11 cellular contexts compared by ENCODE assay signal in genomic region chr1:58805716-58806571, GRCh38. TPM values are rescaled to one million over a fixed set of nuclear protein-coding genes. Genes with fewer than 3 reads are reported as not detected.
DNase-seq lines count a peak whose midpoint lies in the region; ATAC-seq, FAIRE-seq and TF ChIP-seq lines count a peak whose summit lies in the region.
"Had no signal": no experiment of that assay in that cellular context is flagged by ENCODE, and none has a peak within 500 bp of the region (broad histone marks: within the 10 kb centered on the region; RNA-seq: fewer than 3 reads in every experiment).

No MANE protein-coding gene starts in this region.

- H3K9me3 Mint-ChIP-seq in activated B cell treated with CpG ODN at 0.5 μM for 24 hours = no peaks in the 10 kb centered on the region
- H3K9me3 Mint-ChIP-seq: activated naive CD4-positive, alpha-beta T cell treated with anti-CD3 and anti-CD28 coated beads for 36 hours had no signal

- H3K27ac Mint-ChIP-seq in activated B cell treated with CpG ODN at 0.5 μM for 24 hours = peak overlapping the region; percentile 92
- H3K27ac Mint-ChIP-seq: activated naive CD4-positive, alpha-beta T cell treated with anti-CD3 and anti-CD28 coated beads for 36 hours had no signal

- DNase-seq in activated B cell treated with CpG ODN at 0.5 μM for 24 hours = no peak
- DNase-seq in activated CD4-positive, alpha-beta T cell treated with anti-CD3 and anti-CD28 coated beads, Interleukin-2, amount 50 U/mL, for 4 hours = no peak
- no peak for DNase-seq in middle frontal gyrus (ENCODE audit: extremely low spot score, low spot score)
- no peak for DNase-seq in RCC 7860 (ENCODE audit: low spot score)
- DNase-seq in NCI-H187 (lab: John Stamatoyannopoulos, UW) = no peak
- DNase-seq: activated naive CD4-positive, alpha-beta T cell treated with anti-CD3 and anti-CD28 coated beads for 36 hours; GOT3; NCI-H2171 treated with DMSO at 0.1 percent for 48 hours had no signal

- no peaks in the 10 kb centered on the region for H3K36me3 Mint-ChIP-seq in activated B cell treated with CpG ODN at 0.5 μM for 24 hours (ENCODE audit: low read depth)

- no peaks in the 10 kb centered on the region for H3K27me3 Mint-ChIP-seq in activated B cell treated with CpG ODN at 0.5 μM for 24 hours

- peaks cover 55% of the 10 kb centered on the region for H3K4me1 Mint-ChIP-seq in activated B cell treated with CpG ODN at 0.5 μM for 24 hours

- ATAC-seq in GM18498 (IDR thresholded peaks at IDR 0.05; ENCODE audit: unreplicated experiment) (peak; percentile 72), GM19468 (IDR thresholded peaks at IDR 0.05; ENCODE audit: extremely low read depth, unreplicated experiment) (peak; percentile 33), HG03060 (IDR thresholded peaks at IDR 0.05; ENCODE audit: low read depth, unreplicated experiment) (peak; percentile 44), activated B cell treated with CpG ODN at 0.5 μM for 24 hours (ENCODE audit: low read depth) (peak; percentile 78)

- POLR2A ChIA-PET in activated B cell treated with CpG ODN at 0.5 μM for 24 hours (lab: Charles Lee) = interaction anchor here (0.6 to 3.6 kb wide), 6 partner anchors 8 to 162 kb away, joined by 3 to 32 read pairs (median 3); partner anchors contain the start of gene JUN

- FAIRE-seq in RCC 7860 (lab: Jason Lieb, UNC) = no peak

- intact Hi-C loops in activated B cell treated with CpG ODN at 0.5 μM for 24 hours (cut with micrococcal nuclease) = loop anchor here (1.0 kb wide), 1 partner anchor 10 kb away; no protein-coding TSS in a partner anchor

- TF ChIP-seq CTCF in activated B cell treated with CpG ODN at 0.5 μM for 24 hours (IDR thresholded peaks at IDR 0.05) = no peak

- CTCF ChIA-PET in activated B cell treated with CpG ODN at 0.5 μM for 24 hours (lab: Charles Lee) = interaction anchor here (1.1 to 1.3 kb wide), 2 partner anchors 15 to 150 kb away, joined by 3 to 4 read pairs; no protein-coding TSS in a partner anchor

- peak overlapping the region; percentile 64 for H3K4me3 Mint-ChIP-seq in activated B cell treated with CpG ODN at 0.5 μM for 24 hours
- H3K4me3 Mint-ChIP-seq: activated naive CD4-positive, alpha-beta T cell treated with anti-CD3 and anti-CD28 coated beads for 36 hours had no signal

RNA-seq across cellular contexts. Expression of gene JUN, which starts 22.1 kb away (rescaled TPM):
- 35.3 and 36.6 TPM in 2 replicates for total RNA-seq in activated B cell treated with CpG ODN at 0.5 μM for 24 hours
